1 cellular context compared by ENCODE assay signal in genomic region chr11:119720311-119720710, GRCh38.
TF ChIP-seq lines count a peak whose summit lies in the region.

No MANE protein-coding gene starts in this region.

TF ChIP-seq in H1, 55 proteins besides CTCF, POLR2A, EP300 and RAD21 (continued from another document):
- TF ChIP-seq SUZ12 (IDR thresholded peaks at IDR 0.05; ENCODE audit: low read length) (no peak), PHF8 (conservative IDR thresholded peaks at IDR 0.05; ENCODE audit: low read depth, low read length) (no peak)
